In genomic region chr12:65868133-65868705, GRCh38 we compare ENCODE assay signal across 14 cellular contexts. TPM values are rescaled to one million over a fixed set of nuclear protein-coding genes. Genes with fewer than 3 reads are reported as not detected.
DNase-seq lines count a peak whose midpoint lies in the region; ATAC-seq and TF ChIP-seq lines count a peak whose summit lies in the region.
"Had no signal": no experiment of that assay in that cellular context is flagged by ENCODE, and none has a peak within 500 bp of the region (broad histone marks: within the 10 kb centered on the region; RNA-seq: fewer than 3 reads in every experiment).

No MANE protein-coding gene starts in this region.

- POLR2A ChIA-PET in activated CD4-positive, alpha-beta T cell treated with anti-CD3 and anti-CD28 coated beads, Interleukin-2, amount 10 ng/mL, durations not matched to agents 7 days and 5 days (lab: Charles Lee), result no interaction called here

- ATAC-seq in HG02852 (IDR thresholded peaks at IDR 0.05; ENCODE audit: unreplicated experiment) (no peak), GM19463 (IDR thresholded peaks at IDR 0.05; ENCODE audit: unreplicated experiment) (no peak)

- H3K9me3 Mint-ChIP-seq in activated CD4-positive, alpha-beta T cell treated with anti-CD3 and anti-CD28 coated beads, Interleukin-2, amount 10 ng/mL, durations not matched to agents 7 days and 5 days, result no peaks in the 10 kb centered on the region
- H3K9me3 Mint-ChIP-seq: activated T-helper 1 cell treated with anti-CD3 and anti-CD28 coated beads, Interleukin-12 subunit alpha, Interleukin-12 subunit beta, Interleukin-2, Interleukin-4 antibody, amounts not matched to agents 30 ng/mL and 10 ng/mL and 1 ng/mL, durations not matched to agents 14 hours and 24 hours and 36 hours had no signal

- H3K4me3 ChIP-seq in NB4 (ENCODE audit: low read depth, low read length) (peak overlapping the region; percentile 13), astrocyte of the spinal cord (ENCODE audit: low read depth, low read length) (no peak overlapping the region)

- TF ChIP-seq CTCF in NB4 (IDR thresholded peaks at IDR 0.05; ENCODE audit: low read depth, low read length) (no peak), astrocyte of the spinal cord (IDR thresholded peaks at IDR 0.05; ENCODE audit: low read depth, low read length) (no peak)

- CTCF ChIA-PET in activated CD4-positive, alpha-beta T cell treated with anti-CD3 and anti-CD28 coated beads, Interleukin-2, amount 10 ng/mL, durations not matched to agents 7 days and 5 days (lab: Charles Lee), result interaction anchor here (0.7 kb wide), 1 partner anchor 40 kb away, joined by 3 read pairs; no protein-coding TSS in a partner anchor

- H3K27ac Mint-ChIP-seq in activated CD4-positive, alpha-beta T cell treated with anti-CD3 and anti-CD28 coated beads, Interleukin-2, amount 10 ng/mL, durations not matched to agents 7 days and 5 days, result no peak overlapping the region
- H3K27ac Mint-ChIP-seq: activated T-helper 1 cell treated with anti-CD3 and anti-CD28 coated beads, Interleukin-12 subunit alpha, Interleukin-12 subunit beta, Interleukin-2, Interleukin-4 antibody, amounts not matched to agents 30 ng/mL and 10 ng/mL and 1 ng/mL, durations not matched to agents 14 hours and 24 hours and 36 hours had no signal

- no peak overlapping the region for H3K4me3 Mint-ChIP-seq in activated CD4-positive, alpha-beta T cell treated with anti-CD3 and anti-CD28 coated beads, Interleukin-2, amount 10 ng/mL, durations not matched to agents 7 days and 5 days
- H3K4me3 Mint-ChIP-seq: activated T-helper 1 cell treated with anti-CD3 and anti-CD28 coated beads, Interleukin-12 subunit alpha, Interleukin-12 subunit beta, Interleukin-2, Interleukin-4 antibody, amounts not matched to agents 30 ng/mL and 10 ng/mL and 1 ng/mL, durations not matched to agents 14 hours and 24 hours and 36 hours had no signal

- DNase-seq in CD1c-positive myeloid dendritic cell (ENCODE audit: extremely low spot score) (peak; percentile 79), NB4 (ENCODE audit: low read depth) (peak; percentile 96), astrocyte of the spinal cord (ENCODE audit: low read depth, low spot score) (peak; percentile 96), myocyte (ENCODE audit: low read depth) (peak; percentile 78), SHP77 treated with DMSO at 0.1 percent for 48 hours (lab: John Stamatoyannopoulos, UW) (no peak)
- no peak for DNase-seq in activated CD4-positive, alpha-beta T cell treated with anti-CD3 and anti-CD28 coated beads, Interleukin-2, amount 10 ng/mL, durations not matched to agents 7 days and 5 days
- DNase-seq: activated CD4-positive, CD25-positive, alpha-beta regulatory T cell; hypothalamus; NCI-H1436; small intestine; stimulated activated CD8-positive, alpha-beta memory T cell treated with anti-CD3 and anti-CD28 coated beads, Interleukin-4, amount 100 ng/mL, for 48 hours had no signal

- H3K27me3 Mint-ChIP-seq in activated CD4-positive, alpha-beta T cell treated with anti-CD3 and anti-CD28 coated beads, Interleukin-2, amount 10 ng/mL, durations not matched to agents 7 days and 5 days, result peaks cover 11% of the 10 kb centered on the region

- in situ Hi-C loops in astrocyte of the spinal cord (cut with HindIII; ENCODE audit: low sequenced_read_pairs), result no loop called here

- no peaks in the 10 kb centered on the region for H3K4me1 Mint-ChIP-seq in activated CD4-positive, alpha-beta T cell treated with anti-CD3 and anti-CD28 coated beads, Interleukin-2, amount 10 ng/mL, durations not matched to agents 7 days and 5 days

- TF ChIP-seq POLR2A in NB4 (IDR thresholded peaks at IDR 0.05; ENCODE audit: extremely low read depth, insufficient read length), result no peak

- H3K36me3 Mint-ChIP-seq in activated CD4-positive, alpha-beta T cell treated with anti-CD3 and anti-CD28 coated beads, Interleukin-2, amount 10 ng/mL, durations not matched to agents 7 days and 5 days (ENCODE audit: low read depth), result no peaks in the 10 kb centered on the region

RNA-seq across cellular contexts. Expression of gene HMGA2, which starts 43.9 kb away (rescaled TPM):
- total RNA-seq in myocyte, result 2.3 TPM in 2 replicates
- 0.73 TPM for polyA plus RNA-seq in myocyte (2012)
- total RNA-seq in activated CD4-positive, alpha-beta T cell treated with anti-CD3 and anti-CD28 coated beads, Interleukin-2, amount 10 ng/mL, durations not matched to agents 7 days and 5 days, result not detected

Comparison
In these comparisons a context has a peak if more than half of its experiments do, and no peak if none do; other contexts are left out.
1. DNase-seq: peak in CD1c-positive myeloid dendritic cell (single experiment), NB4 (single experiment), astrocyte of the spinal cord (single experiment) and myocyte (single experiment); none in SHP77 treated with DMSO at 0.1 percent for 48 hours (single experiment) and activated CD4-positive, alpha-beta T cell treated with anti-CD3 and anti-CD28 coated beads, Interleukin-2, amount 10 ng/mL, durations not matched to agents 7 days and 5 days (single experiment).